8 cellular contexts compared by ENCODE assay signal in genomic region chr1:183635606-183636333, GRCh38. TPM values are rescaled to one million over a fixed set of nuclear protein-coding genes. Genes with fewer than 3 reads are reported as not detected.
DNase-seq lines count a peak whose midpoint lies in the region; ATAC-seq, FAIRE-seq and TF ChIP-seq lines count a peak whose summit lies in the region.

ARPC5 (minus strand) TSS chr1:183635783; CDS start chr1:183635659, 124 bp downstream.

- H3K4me3 ChIP-seq in psoas muscle: peak within 1 kb of the TSS; percentile 90

- peaks cover 0 to 17% of the 10 kb centered on the region in 2 donors for H3K36me3 ChIP-seq in psoas muscle (ENCODE audit: insufficient read depth in 1 of 2, low read depth in 1 of 2)

- TF ChIP-seq CTCF in GM13977 (IDR thresholded peaks at IDR 0.05; ENCODE audit: extremely low read depth, insufficient read depth, missing control alignments): no peak
- TF ChIP-seq CTCF in psoas muscle (IDR thresholded peaks at IDR 0.05): no peak

- WGBS in psoas muscle, 3 donors: 0 to 1% (median 0%) methylated on average over 65 of the region's 65 CpGs

- no peaks in the 10 kb centered on the region for H3K27me3 ChIP-seq in psoas muscle (ENCODE audit: insufficient read depth in 3 of 3, low read length in 2 of 3)

- peak; percentile 94 for DNase-seq in GM13977 (ENCODE audit: low spot score)
- DNase-seq in NCI-H187 (lab: John Stamatoyannopoulos, UW): peak; percentile 99 to 100
- DNase-seq in T-helper 2 cell: peak; percentile 89 to 98 (median 93)
- DNase-seq in left ventricle myocardium superior: peak; percentile 98
- DNase-seq in psoas muscle: peak; percentile 95 to 98
- peak; percentile 96 for DNase-seq in urothelium cell line (ENCODE audit: low spot score)

- ATAC-seq in HG02885 (IDR thresholded peaks at IDR 0.05; ENCODE audit: poor library complexity, unreplicated experiment) (peak; percentile 88), left ventricle myocardium superior (peak; percentile 95), psoas muscle (peak; percentile 97)

- FAIRE-seq in urothelium cell line (lab: Jason Lieb, UNC): no peak

- no peaks in the 10 kb centered on the region for H3K9me3 ChIP-seq in psoas muscle

- in situ Hi-C loops in GM13977 (cut with MboI; ENCODE audit: low pct_unique_long_range_greater_than_20kb, low sequenced_read_pairs, unreplicated experiment): no loop called here

- peak within 1 kb of the TSS; percentile 88 for H3K27ac ChIP-seq in angular gyrus (ENCODE audit: low read depth, low read length)
- peak within 1 kb of the TSS; percentile 87 for H3K27ac ChIP-seq in psoas muscle

- intact Hi-C loops in left ventricle myocardium superior (cut with micrococcal nuclease): no loop called here
- intact Hi-C loops in psoas muscle (cut with DNase I): loop anchor here in 1 of 2 donors (2.0 to 10.0 kb wide), 2 partner anchors 163 to 1041 kb away; partner anchors contain the start of gene SMG7

- peaks cover 28% of the 10 kb centered on the region for H3K4me1 ChIP-seq in psoas muscle

RNA-seq across cellular contexts. Expression of gene ARPC5, which starts in this region (rescaled TPM):
- total RNA-seq in left ventricle myocardium superior (36.4 TPM), psoas muscle (10 to 100 TPM; 11.6 to 17.1 (median 12.7) TPM)
- 10 to 100 TPM; 13.9 to 31.8 (median 16.4) TPM for polyA plus RNA-seq in psoas muscle

Comparison
In these comparisons a context has a peak if more than half of its experiments do, and no peak if none do; other contexts are left out.
1. Peak in every context shown above with its lines: DNase-seq, ATAC-seq, H3K4me3 ChIP-seq and H3K27ac ChIP-seq.